ENCODE assay signal across 8 cellular contexts in genomic region chr18:22933958-22934423, GRCh38. TPM values are rescaled to one million over a fixed set of nuclear protein-coding genes. Genes with fewer than 3 reads are reported as not detected.
A peak's percentile ranks its signal among the peaks of the same experiment; 100 is the strongest.
DNase-seq lines count a peak whose midpoint lies in the region; ATAC-seq, FAIRE-seq and TF ChIP-seq lines count a peak whose summit lies in the region.

No MANE protein-coding gene starts in this region.

- no peaks in the 10 kb centered on the region for H3K9me2 ChIP-seq in Karpas-422 (replicated peaks; ENCODE audit: insufficient read depth, low read length)

- H3K9me3 ChIP-seq in Karpas-422 (ENCODE audit: low read length) = no peaks in the 10 kb centered on the region

- no peak for DNase-seq in CD14-positive monocyte (ENCODE audit: low spot score)
- DNase-seq in Karpas-422 = no peak
- DNase-seq in caudate nucleus (lab: John Stamatoyannopoulos, UW) = peak in 4 of 61 donors; percentile 46 to 63 (median 56)
- DNase-seq in natural killer cell = no peak
- DNase-seq in MV-4-11 (lab: John Stamatoyannopoulos, UW) = no peak
- no peak for DNase-seq in H54 (ENCODE audit: insufficient read length, low spot score)

- peak; percentile 8 for ATAC-seq in GM21360 (IDR thresholded peaks at IDR 0.05; ENCODE audit: unreplicated experiment)
- ATAC-seq in natural killer cell = peak in 1 of 3 donors; percentile 17
- no peak for ATAC-seq in HG03135 (IDR thresholded peaks at IDR 0.05; ENCODE audit: unreplicated experiment)

- H3K4me2 ChIP-seq in Karpas-422 (ENCODE audit: low read depth, low read length, poor library complexity, severe bottlenecking) = peak overlapping the region; percentile 91

- H3K27ac Mint-ChIP-seq in CD14-positive monocyte (peak overlapping the region; percentile 93 to 99 (median 98)), natural killer cell (peak overlapping the region; percentile 94 to 95)

- peak overlapping the region; percentile 80 for H3K27ac ChIP-seq in Karpas-422 (ENCODE audit: low read length)
- peak overlapping the region; percentile 91 for H3K27ac ChIP-seq in caudate nucleus (ENCODE audit: low read depth, low read length)

- no peak for TF ChIP-seq CTCF in CD14-positive monocyte (IDR thresholded peaks at IDR 0.05)
- no peak for TF ChIP-seq CTCF in natural killer cell (IDR thresholded peaks at IDR 0.05)

- H3K4me3 Mint-ChIP-seq in CD14-positive monocyte (peak overlapping the region; percentile 92 to 95), natural killer cell (peak overlapping the region; percentile 96)

- peak overlapping the region; percentile 93 for H2AFZ ChIP-seq in Karpas-422 (ENCODE audit: low read length)

- H3K9ac ChIP-seq in Karpas-422 (ENCODE audit: low read length) = peak overlapping the region; percentile 84

- TF ChIP-seq POLR2A in H54 (IDR thresholded peaks at IDR 0.05; ENCODE audit: low read depth, low read length) = no peak

- peaks cover 5 to 13% of the 10 kb centered on the region in 2 donors for H3K36me3 Mint-ChIP-seq in CD14-positive monocyte
- no peaks in the 10 kb centered on the region for H3K36me3 Mint-ChIP-seq in natural killer cell

- H3K4me1 ChIP-seq in Karpas-422 (ENCODE audit: low read length) = peaks cover 34% of the 10 kb centered on the region

- peaks cover 0 to 5% (median 0%) of the 10 kb centered on the region in 3 donors for H3K27me3 Mint-ChIP-seq in CD14-positive monocyte (ENCODE audit: low read depth in 3 of 3)
- no peaks in the 10 kb centered on the region for H3K27me3 Mint-ChIP-seq in natural killer cell (ENCODE audit: low read depth in 2 of 2)

- intact Hi-C loops in CD14-positive monocyte (cut with micrococcal nuclease) = loop anchor here in 1 of 2 donors (5.0 to 10.0 kb wide), 2 partner anchors 48 to 481 kb away; no protein-coding TSS in a partner anchor
- intact Hi-C loops in natural killer cell (cut with micrococcal nuclease) = loop anchor here (1.0 to 10.0 kb wide), 6 partner anchors 137 to 1329 kb away; partner anchors contain the start of genes ESCO1 and NPC1

- no peak for FAIRE-seq in H54 (lab: Jason Lieb, UNC)

- H3K4me1 Mint-ChIP-seq in CD14-positive monocyte = peaks cover 20% of the 10 kb centered on the region
- H3K4me1 Mint-ChIP-seq in natural killer cell = peaks cover 14 to 15% of the 10 kb centered on the region in 2 donors

- H3K9me3 Mint-ChIP-seq in CD14-positive monocyte = no peaks in the 10 kb centered on the region
- no peaks in the 10 kb centered on the region for H3K9me3 Mint-ChIP-seq in natural killer cell

- H4K20me1 ChIP-seq in Karpas-422 (ENCODE audit: insufficient read depth, low read depth, low read length) = no peaks in the 10 kb centered on the region

- no peaks in the 10 kb centered on the region for H3K27me3 ChIP-seq in Karpas-422 (ENCODE audit: low read length)

- peaks cover 56% of the 10 kb centered on the region for H3K79me2 ChIP-seq in Karpas-422 (ENCODE audit: low read length)

- H3K36me3 ChIP-seq in Karpas-422 (ENCODE audit: insufficient read depth, low read length) = peaks cover 29% of the 10 kb centered on the region

- H3K4me3 ChIP-seq in Karpas-422 (ENCODE audit: low read length) = peak overlapping the region; percentile 99

RNA-seq across cellular contexts. Expression of gene RBBP8, which starts 0.9 kb away (rescaled TPM):
- polyA plus RNA-seq in CD14-positive monocyte = 1 to 10 TPM; 5.8 to 9.6 TPM
- total RNA-seq in Karpas-422 (2014; rRNA removed; shearing (Covaris generic); ENCODE audit: low replicate concordance) = 66.8 and 148 TPM in 2 replicates
- total RNA-seq in natural killer cell = 10 to 100 TPM; 11.6 to 18.7 (median 12.1) TPM
